ENCODE assay signal across 14 cellular contexts in genomic region chr12:96421014-96421413, GRCh38. TPM values are rescaled to one million over a fixed set of nuclear protein-coding genes. Genes with fewer than 3 reads are reported as not detected.
DNase-seq lines count a peak whose midpoint lies in the region; ATAC-seq, FAIRE-seq and TF ChIP-seq lines count a peak whose summit lies in the region.
"Had no signal": no experiment of that assay in that cellular context is flagged by ENCODE, and none has a peak within 500 bp of the region (broad histone marks: within the 10 kb centered on the region; RNA-seq: fewer than 3 reads in every experiment).

No MANE protein-coding gene starts in this region.

- no peak for TF ChIP-seq RAD21 in GM12878 (IDR thresholded peaks at IDR 0.05; ENCODE audit: insufficient read depth, low read depth, low read length)

- H4K20me1 ChIP-seq in GM12878 (ENCODE audit: control insufficient read depth, insufficient read depth) = no peaks in the 10 kb centered on the region

- H3K27me3 Mint-ChIP-seq in CD4-positive, alpha-beta memory T cell = no peaks in the 10 kb centered on the region
- no peaks in the 10 kb centered on the region for H3K27me3 Mint-ChIP-seq in IgD-negative memory B cell
- H3K27me3 Mint-ChIP-seq in natural killer cell treated with Interleukin-12 subunit alpha and Interleukin-12 subunit beta and Interleukin-15 and Interleukin-18, amount 100 ng/mL, for 72 hours = no peaks in the 10 kb centered on the region

- no peaks in the 10 kb centered on the region for H3K9me3 Mint-ChIP-seq in CD4-positive, alpha-beta memory T cell
- no peaks in the 10 kb centered on the region for H3K9me3 Mint-ChIP-seq in IgD-negative memory B cell
- no peaks in the 10 kb centered on the region for H3K9me3 Mint-ChIP-seq in natural killer cell treated with Interleukin-12 subunit alpha and Interleukin-12 subunit beta and Interleukin-15 and Interleukin-18, amount 100 ng/mL, for 72 hours

- TF ChIP-seq CTCF in GM12878 (IDR thresholded peaks at IDR 0.05 in 2 of 3, conservative IDR thresholded peaks at IDR 0.05 in 1 of 3; ENCODE audit: control insufficient read depth in 2 of 3, extremely low read depth in 1 of 3, insufficient read depth in 1 of 3, low read depth in 3 of 3, low read length in 3 of 3) (no peak), GM10248 (IDR thresholded peaks at IDR 0.05; ENCODE audit: control extremely low read depth, extremely low read depth, low read depth, missing control alignments) (no peak)

- H3K36me3 ChIP-seq in CD4-positive, alpha-beta memory T cell (ENCODE audit: insufficient read depth, low read length) = no peaks in the 10 kb centered on the region
- no peaks in the 10 kb centered on the region for H3K36me3 ChIP-seq in GM12878 (ENCODE audit: control insufficient read depth in 2 of 2, insufficient read depth in 2 of 2, low read length in 1 of 2)

- H3K9ac ChIP-seq in GM12878 (ENCODE audit: control insufficient read depth, insufficient read depth, low read length) = no peak overlapping the region; the same call in 1 of the 2 replicates

- H3K4me3 ChIP-seq in CD4-positive, alpha-beta memory T cell (ENCODE audit: low read length in 2 of 2) = peak overlapping the region; percentile 31 to 39
- H3K4me3 ChIP-seq in GM12878 = no peak overlapping the region; the same call in 1 of the 2 replicates

- TF ChIP-seq EP300 in GM12878 (IDR thresholded peaks at IDR 0.05; ENCODE audit: borderline replicate concordance in 1 of 2, control insufficient read depth in 1 of 2, low read depth in 2 of 2, low read length in 2 of 2) = no peak

- peak overlapping the region; percentile 19 to 99 (median 97) for H3K27ac Mint-ChIP-seq in CD4-positive, alpha-beta memory T cell
- H3K27ac Mint-ChIP-seq in IgD-negative memory B cell = peak overlapping the region in 2 of 3 donors; percentile 33 to 64
- peak overlapping the region; percentile 71 to 91 for H3K27ac Mint-ChIP-seq in natural killer cell treated with Interleukin-12 subunit alpha and Interleukin-12 subunit beta and Interleukin-15 and Interleukin-18, amount 100 ng/mL, for 72 hours

- RAD21 ChIA-PET in GM12878 (lab: Charles Lee; ENCODE audit: unreplicated experiment) = no interaction called here

- in situ Hi-C loops in GM12878 (cut with MboI) = no loop called here

- H3K4me1 ChIP-seq in CD4-positive, alpha-beta memory T cell (ENCODE audit: insufficient read depth, low read length) = peaks cover 29% of the 10 kb centered on the region
- H3K4me1 ChIP-seq in GM12878 (ENCODE audit: control insufficient read depth, insufficient read depth, low read length) = peaks cover 29% of the 10 kb centered on the region

- peak; percentile 31 to 41 (median 36) for DNase-seq in CD4-positive, alpha-beta memory T cell
- DNase-seq in GM12878 (ENCODE audit: low read depth, low spot score) = no peak
- no peak for DNase-seq in natural killer cell treated with Interleukin-12 subunit alpha and Interleukin-12 subunit beta and Interleukin-15 and Interleukin-18, amount 100 ng/mL, for 72 hours (ENCODE audit: low spot score)
- no peak for DNase-seq in putamen (ENCODE audit: low spot score)
- no peak for DNase-seq in GM10248 (ENCODE audit: extremely low spot score)
- no peak for DNase-seq in caudate nucleus (lab: John Stamatoyannopoulos, UW)
- DNase-seq: activated gamma-delta T cell; foreskin keratinocyte; NCI-H510A; SHP77; stimulated activated CD4-positive, alpha-beta T cell treated with anti-CD3 and anti-CD28 coated beads, Interleukin-1b, Interleukin-23, amount 100 ng/mL, for 48 hours had no signal

- ATAC-seq in GM12878 (no peak), GM21447 (IDR thresholded peaks at IDR 0.05; ENCODE audit: unreplicated experiment) (no peak)
- ATAC-seq in natural killer cell treated with Interleukin-12 subunit alpha and Interleukin-12 subunit beta and Interleukin-15 and Interleukin-18, amount 100 ng/mL, for 72 hours = no peak
- ATAC-seq: foreskin keratinocyte had no signal

- CTCF ChIA-PET in CD4-positive, alpha-beta memory T cell (lab: Charles Lee; ENCODE audit: partially characterized antibody) = interaction anchor here (0.9 to 2.7 kb wide), 7 partner anchors 9 to 206 kb away, joined by 3 to 8 read pairs (median 5); partner anchors contain the start of gene CFAP54
- CTCF ChIA-PET in GM12878 (lab: Yijun Ruan, JAX) = interaction anchor here (0.6 kb wide), 1 partner anchor 158 kb away, joined by 3 read pairs; no protein-coding TSS in a partner anchor
- CTCF ChIA-PET in GM10248 (lab: Yijun Ruan, JAX) = interaction anchor here (1.1 kb wide), 1 partner anchor 9 kb away, joined by 3 read pairs; no protein-coding TSS in a partner anchor

- TF ChIP-seq POLR2A in GM12878 (IDR thresholded peaks at IDR 0.05; ENCODE audit: low read depth, low read length) = no peak

- peak overlapping the region; percentile 73 to 93 (median 84) for H3K4me3 Mint-ChIP-seq in CD4-positive, alpha-beta memory T cell
- peak overlapping the region in 3 of 4 donors; percentile 62 to 93 (median 90) for H3K4me3 Mint-ChIP-seq in IgD-negative memory B cell
- H3K4me3 Mint-ChIP-seq in natural killer cell treated with Interleukin-12 subunit alpha and Interleukin-12 subunit beta and Interleukin-15 and Interleukin-18, amount 100 ng/mL, for 72 hours = peak overlapping the region; percentile 78

- H3K27me3 ChIP-seq in CD4-positive, alpha-beta memory T cell (ENCODE audit: insufficient read depth, low read length) = no peaks in the 10 kb centered on the region
- no peaks in the 10 kb centered on the region for H3K27me3 ChIP-seq in GM12878 (replicated peaks in 1 of 2; ENCODE audit: control insufficient read depth in 2 of 2, insufficient read depth in 2 of 2, low read length in 1 of 2)
- H3K27me3 ChIP-seq: foreskin keratinocyte had no signal

- H2AFZ ChIP-seq in GM12878 (ENCODE audit: control insufficient read depth, low read depth, low read length) = peak overlapping the region; percentile 9

- POLR2A ChIA-PET in CD4-positive, alpha-beta memory T cell (lab: Charles Lee; ENCODE audit: partially characterized antibody) = interaction anchor here (3.4 kb wide), 1 partner anchor 25 kb away, joined by 12 read pairs; no protein-coding TSS in a partner anchor
- POLR2A ChIA-PET in GM12878 (lab: Charles Lee) (no interaction called here), GM10248 (lab: Yijun Ruan, JAX) (no interaction called here)

- SMC1A ChIA-PET in GM12878 (lab: Charles Lee; ENCODE audit: uncharacterized antibody, unreplicated experiment) = interaction anchor here (1.4 to 4.0 kb wide), 2 partner anchors 14 to 17 kb away, joined by 4 to 19 read pairs; no protein-coding TSS in a partner anchor

- intact Hi-C loops in CD4-positive, alpha-beta memory T cell (cut with micrococcal nuclease) = loop anchor here (1.0 kb wide), 1 partner anchor 95 kb away; no protein-coding TSS in a partner anchor
- intact Hi-C loops in GM12878 (cut with micrococcal nuclease; ENCODE audit: unreplicated experiment) = no loop called here

- 63% methylated on average over 6 of the region's 6 CpGs for WGBS in GM12878 (ENCODE audit: insufficient coverage, insufficient replicate concordance, low lambda C conversion rate, missing lambda C conversion rate)

- H3K36me3 Mint-ChIP-seq in CD4-positive, alpha-beta memory T cell = no peaks in the 10 kb centered on the region
- peaks cover 2% of the 10 kb centered on the region for H3K36me3 Mint-ChIP-seq in IgD-negative memory B cell
- no peaks in the 10 kb centered on the region for H3K36me3 Mint-ChIP-seq in natural killer cell treated with Interleukin-12 subunit alpha and Interleukin-12 subunit beta and Interleukin-15 and Interleukin-18, amount 100 ng/mL, for 72 hours

- no TSS peak for BruUV-seq in GM12878 (replicated peaks; lab: Mats Ljungman, UMichigan)

- no peaks in the 10 kb centered on the region for H3K79me2 ChIP-seq in GM12878 (ENCODE audit: control insufficient read depth, insufficient read depth, low read length)

- FAIRE-seq in GM12878 (lab: Jason Lieb, UNC) = no peak

- peak overlapping the region; percentile 20 for H3K27ac ChIP-seq in CD4-positive, alpha-beta memory T cell (ENCODE audit: low read depth, low read length)
- H3K27ac ChIP-seq in GM12878 (ENCODE audit: control insufficient read depth, insufficient read depth) = 0 out of 2 replicates have a peak overlapping the region, but pooled peaks have one; percentile 5
- H3K27ac ChIP-seq in caudate nucleus (ENCODE audit: low read depth, low read length) = no peak overlapping the region
- H3K27ac ChIP-seq: foreskin keratinocyte, HL-60 had no signal

- peak overlapping the region; percentile 19 for H3K4me2 ChIP-seq in GM12878 (ENCODE audit: control insufficient read depth, insufficient read depth)

- peaks cover 13 to 49% (median 24%) of the 10 kb centered on the region in 4 donors for H3K4me1 Mint-ChIP-seq in CD4-positive, alpha-beta memory T cell
- peaks cover 17 to 25% (median 25%) of the 10 kb centered on the region in 3 donors for H3K4me1 Mint-ChIP-seq in IgD-negative memory B cell
- peaks cover 19 to 20% of the 10 kb centered on the region in 2 donors for H3K4me1 Mint-ChIP-seq in natural killer cell treated with Interleukin-12 subunit alpha and Interleukin-12 subunit beta and Interleukin-15 and Interleukin-18, amount 100 ng/mL, for 72 hours (ENCODE audit: low read depth in 2 of 2)

- H3K9me3 ChIP-seq in CD4-positive, alpha-beta memory T cell (ENCODE audit: control insufficient read depth in 1 of 2, low read length in 2 of 2) = no peaks in the 10 kb centered on the region
- H3K9me3 ChIP-seq in GM12878 (replicated peaks; ENCODE audit: control insufficient read depth, insufficient read depth, low read length) = no peaks in the 10 kb centered on the region

RNA-seq across cellular contexts. Expression of gene CDK17, which starts 20.8 kb away (rescaled TPM):
- total RNA-seq in CD4-positive, alpha-beta memory T cell = 10 to 100 TPM; 66.9 to 67.4 TPM
- 10 to 100 TPM; 30.5 to 31.5 TPM for polyA plus RNA-seq in CD4-positive, alpha-beta memory T cell
- polyA plus RNA-seq in IgD-negative memory B cell = 30.0 TPM
- total RNA-seq in GM12878 (2013; cell fraction: nucleolus; rRNA removed) = 336 and 338 TPM in 2 replicates
- total RNA-seq in GM12878 (2014; rRNA removed) = 20.7 and 27.2 TPM in 2 replicates
- total RNA-seq in GM12878 (2014; rRNA removed; fragmentation: Illumina TruSeq; extraction: Trizol) = 30.7 and 35.2 TPM in 2 replicates
- total RNA-seq in GM12878 (2021) = 22.5 and 24.1 TPM in 2 replicates
- polyA plus RNA-seq in GM12878 (2011; ENCODE audit: low read depth) = 7.0 TPM
- polyA plus RNA-seq in GM12878 (2011; rRNA removed) = 45.6 and 58.6 TPM in 2 replicates
- polyA plus RNA-seq in GM12878 (2011; cell fraction: cytosol; rRNA removed) = 15.6 and 23.9 TPM in 2 replicates
- polyA plus RNA-seq in GM12878 (2011; cell fraction: nucleus; rRNA removed) = 35.5 and 43.7 TPM in 2 replicates
- polyA plus RNA-seq in GM12878 (2012) = 11.3 and 18.1 TPM in 2 replicates
- 25.2 and 51.7 TPM in 2 replicates for polyA plus RNA-seq in GM12878 (2014; fragmentation: Illumina TruSeq; extraction: Trizol)
- 1 to 10 TPM; 5.6 to 6.1 TPM for polyA plus RNA-seq in GM12878 (2014; fragmentation: Nextera tagmentation; extraction: Ambion mirVana)
- 10.3 and 14.6 TPM in 2 replicates for polyA plus RNA-seq in GM12878 (2014; rRNA removed)
- 10 to 100 TPM; 15.9 to 16.0 TPM for polyA plus RNA-seq in GM12878 (2016; fragmentation: Nextera tagmentation; extraction: Ambion mirVana)
- polyA minus RNA-seq in GM12878 (2011; rRNA and poly(A)+ RNA removed) = 94.9 and 124 TPM in 2 replicates
- polyA minus RNA-seq in GM12878 (2011; cell fraction: cytosol; rRNA and poly(A)+ RNA removed) = 39.3 and 40.5 TPM in 2 replicates
- polyA minus RNA-seq in GM12878 (2011; cell fraction: nucleus; rRNA and poly(A)+ RNA removed) = 120 and 158 TPM in 2 replicates
- total RNA-seq in natural killer cell treated with Interleukin-12 subunit alpha and Interleukin-12 subunit beta and Interleukin-15 and Interleukin-18, amount 100 ng/mL, for 72 hours = 10 to 100 TPM; 66.9 to 82.1 TPM

Comparison
In these comparisons a context has a peak if more than half of its experiments do, and no peak if none do; other contexts are left out.
1. DNase-seq: peak in CD4-positive, alpha-beta memory T cell (5 of 5); none in GM12878 (single experiment), natural killer cell treated with Interleukin-12 subunit alpha and Interleukin-12 subunit beta and Interleukin-15 and Interleukin-18, amount 100 ng/mL, for 72 hours (single experiment), putamen (single experiment), GM10248 (single experiment) and caudate nucleus (0 of 61).
2. Peak in every context shown above with its lines, with median percentiles within 50 percentile points of each other: H3K27ac Mint-ChIP-seq and H3K4me3 Mint-ChIP-seq.